Comparison of ENCODE assay signal across 1 cellular context in the genomic region with DNA sequence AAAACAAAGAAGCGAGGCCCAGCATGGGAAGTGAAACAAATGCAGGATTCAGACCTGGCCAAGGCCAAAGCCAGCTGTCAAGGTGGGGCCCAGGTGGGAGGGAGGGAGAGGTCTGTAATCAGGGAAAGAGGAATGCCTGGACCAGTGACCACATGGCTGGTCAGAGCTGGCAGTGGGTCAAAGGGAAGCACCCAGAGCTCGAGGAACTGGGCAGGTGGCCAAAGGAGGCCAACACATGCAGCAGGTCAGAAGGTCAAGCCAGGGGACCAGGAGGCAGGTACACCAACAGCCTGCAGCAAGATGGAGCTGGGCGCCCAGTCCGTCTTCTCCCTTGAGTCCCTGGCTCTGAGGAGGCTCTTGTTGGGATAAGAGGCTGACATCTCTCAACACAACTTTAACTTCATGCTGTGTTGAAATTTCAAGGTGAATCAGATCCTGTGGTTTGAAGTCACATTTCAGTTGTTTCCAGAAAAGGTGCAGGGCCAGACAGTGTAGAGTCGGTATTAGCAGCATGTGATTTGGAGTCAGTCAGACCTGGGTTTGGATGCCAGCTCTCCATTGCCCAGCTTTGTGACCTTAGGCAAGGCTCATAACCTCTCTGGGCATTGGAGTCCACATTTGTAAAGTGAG.
TF ChIP-seq lines count a peak whose summit lies in the region.

No MANE protein-coding gene starts in this region.

TF ChIP-seq in HepG2, 621 proteins besides CTCF, POLR2A, EP300 and RAD21 (continued from another document and continues in another):
- TF ChIP-seq ZNF512B (CRISPR knock-in tag; IDR thresholded peaks at IDR 0.05; ENCODE audit: borderline replicate concordance) = 0 out of 2 replicates have a peak, but pooled peaks have one; percentile 57
- TF ChIP-seq, protein P1, sequence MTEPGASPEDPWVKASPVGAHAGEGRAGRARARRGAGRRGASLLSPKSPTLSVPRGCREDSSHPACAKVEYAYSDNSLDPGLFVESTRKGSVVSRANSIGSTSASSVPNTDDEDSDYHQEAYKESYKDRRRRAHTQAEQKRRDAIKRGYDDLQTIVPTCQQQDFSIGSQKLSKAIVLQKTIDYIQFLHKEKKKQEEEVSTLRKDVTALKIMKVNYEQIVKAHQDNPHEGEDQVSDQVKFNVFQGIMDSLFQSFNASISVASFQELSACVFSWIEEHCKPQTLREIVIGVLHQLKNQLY (CRISPR knock-in tag; IDR thresholded peaks at IDR 0.05) = 0 out of 2 replicates have a peak, but pooled peaks have one; percentile 36
- TF ChIP-seq, protein P2, sequence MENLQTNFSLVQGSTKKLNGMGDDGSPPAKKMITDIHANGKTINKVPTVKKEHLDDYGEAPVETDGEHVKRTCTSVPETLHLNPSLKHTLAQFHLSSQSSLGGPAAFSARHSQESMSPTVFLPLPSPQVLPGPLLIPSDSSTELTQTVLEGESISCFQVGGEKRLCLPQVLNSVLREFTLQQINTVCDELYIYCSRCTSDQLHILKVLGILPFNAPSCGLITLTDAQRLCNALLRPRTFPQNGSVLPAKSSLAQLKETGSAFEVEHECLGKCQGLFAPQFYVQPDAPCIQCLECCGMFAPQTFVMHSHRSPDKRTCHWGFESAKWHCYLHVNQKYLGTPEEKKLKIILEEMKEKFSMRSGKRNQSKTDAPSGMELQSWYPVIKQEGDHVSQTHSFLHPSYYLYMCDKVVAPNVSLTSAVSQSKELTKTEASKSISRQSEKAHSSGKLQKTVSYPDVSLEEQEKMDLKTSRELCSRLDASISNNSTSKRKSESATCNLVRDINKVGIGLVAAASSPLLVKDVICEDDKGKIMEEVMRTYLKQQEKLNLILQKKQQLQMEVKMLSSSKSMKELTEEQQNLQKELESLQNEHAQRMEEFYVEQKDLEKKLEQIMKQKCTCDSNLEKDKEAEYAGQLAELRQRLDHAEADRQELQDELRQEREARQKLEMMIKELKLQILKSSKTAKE (CRISPR knock-in tag; IDR thresholded peaks at IDR 0.05; ENCODE audit: borderline replicate concordance) = peak; percentile 88
- TF ChIP-seq KLF13 (CRISPR knock-in tag; IDR thresholded peaks at IDR 0.05) = no peak
- peak; percentile 92 for TF ChIP-seq TFAP4 (IDR thresholded peaks at IDR 0.05; ENCODE audit: borderline replicate concordance, low read depth)
- peak; percentile 26; the same call in 1 of the 2 replicates for TF ChIP-seq KDM5B (CRISPR knock-in tag; IDR thresholded peaks at IDR 0.05; ENCODE audit: borderline replicate concordance)
- no peak for TF ChIP-seq MAFK (conservative IDR thresholded peaks at IDR 0.05 in 1 of 2, IDR thresholded peaks at IDR 0.05 in 1 of 2; ENCODE audit: low read length in 2 of 2)
- no peak for TF ChIP-seq SETDB1 (CRISPR knock-in tag; IDR thresholded peaks at IDR 0.05; ENCODE audit: borderline replicate concordance)
- TF ChIP-seq ZFX (CRISPR knock-in tag; IDR thresholded peaks at IDR 0.05; ENCODE audit: low read depth) = peak; percentile 30; the same call in 1 of the 2 replicates
- TF ChIP-seq BCL6 (CRISPR knock-in tag; IDR thresholded peaks at IDR 0.05) = peak; percentile 99
- TF ChIP-seq, protein P3, sequence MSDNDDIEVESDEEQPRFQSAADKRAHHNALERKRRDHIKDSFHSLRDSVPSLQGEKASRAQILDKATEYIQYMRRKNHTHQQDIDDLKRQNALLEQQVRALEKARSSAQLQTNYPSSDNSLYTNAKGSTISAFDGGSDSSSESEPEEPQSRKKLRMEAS (IDR thresholded peaks at IDR 0.05) = peak; percentile 84
- TF ChIP-seq SIN3A (IDR thresholded peaks at IDR 0.05; ENCODE audit: borderline replicate concordance, low read depth, low read length) = peak; percentile 52; the same call in 1 of the 2 replicates
- TF ChIP-seq NCOR1 (IDR thresholded peaks at IDR 0.05; ENCODE audit: borderline replicate concordance, low read length) = peak; percentile 52; the same call in 1 of the 2 replicates
- TF ChIP-seq ATF1 (CRISPR knock-in tag; IDR thresholded peaks at IDR 0.05) = no peak
- TF ChIP-seq ZNF644 (CRISPR knock-in tag; IDR thresholded peaks at IDR 0.05; ENCODE audit: low read depth) = peak; percentile 31; the same call in 1 of the 2 replicates
- TF ChIP-seq ZNF75D (CRISPR knock-in tag; IDR thresholded peaks at IDR 0.05; ENCODE audit: borderline replicate concordance) = no peak
- TF ChIP-seq GABPB1 (CRISPR knock-in tag; IDR thresholded peaks at IDR 0.05) = peak; percentile 20; the same call in 1 of the 2 replicates
- TF ChIP-seq, protein P4, sequence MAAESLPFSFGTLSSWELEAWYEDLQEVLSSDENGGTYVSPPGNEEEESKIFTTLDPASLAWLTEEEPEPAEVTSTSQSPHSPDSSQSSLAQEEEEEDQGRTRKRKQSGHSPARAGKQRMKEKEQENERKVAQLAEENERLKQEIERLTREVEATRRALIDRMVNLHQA (CRISPR knock-in tag; IDR thresholded peaks at IDR 0.05) = no peak
- peak; percentile 11; the same call in 1 of the 2 replicates for TF ChIP-seq FOXO1 (CRISPR knock-in tag; IDR thresholded peaks at IDR 0.05)
- no peak for TF ChIP-seq ATF7 (IDR thresholded peaks at IDR 0.05)
- TF ChIP-seq ATF7 (CRISPR knock-in tag; IDR thresholded peaks at IDR 0.05) = no peak
- TF ChIP-seq SIX1 (CRISPR knock-in tag; IDR thresholded peaks at IDR 0.05; ENCODE audit: borderline replicate concordance) = peak; percentile 59; the same call in 1 of the 2 replicates
- peak; percentile 48; the same call in 1 of the 2 replicates for TF ChIP-seq RCOR2 (CRISPR knock-in tag; IDR thresholded peaks at IDR 0.05)
- TF ChIP-seq ZNF780A (CRISPR knock-in tag; IDR thresholded peaks at IDR 0.05) = no peak
- peak; percentile 79 for TF ChIP-seq NFIC (IDR thresholded peaks at IDR 0.05; ENCODE audit: low read length)
- TF ChIP-seq PLRG1 (conservative IDR thresholded peaks at IDR 0.05) = no peak
- TF ChIP-seq ZNF678 (CRISPR knock-in tag; IDR thresholded peaks at IDR 0.05) = no peak
- TF ChIP-seq, protein P5, sequence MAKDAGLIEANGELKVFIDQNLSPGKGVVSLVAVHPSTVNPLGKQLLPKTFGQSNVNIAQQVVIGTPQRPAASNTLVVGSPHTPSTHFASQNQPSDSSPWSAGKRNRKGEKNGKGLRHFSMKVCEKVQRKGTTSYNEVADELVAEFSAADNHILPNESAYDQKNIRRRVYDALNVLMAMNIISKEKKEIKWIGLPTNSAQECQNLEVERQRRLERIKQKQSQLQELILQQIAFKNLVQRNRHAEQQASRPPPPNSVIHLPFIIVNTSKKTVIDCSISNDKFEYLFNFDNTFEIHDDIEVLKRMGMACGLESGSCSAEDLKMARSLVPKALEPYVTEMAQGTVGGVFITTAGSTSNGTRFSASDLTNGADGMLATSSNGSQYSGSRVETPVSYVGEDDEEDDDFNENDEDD (CRISPR knock-in tag; IDR thresholded peaks at IDR 0.05; ENCODE audit: borderline replicate concordance) = peak; percentile 34; the same call in 1 of the 2 replicates
- no peak for TF ChIP-seq ZNF879 (CRISPR knock-in tag; IDR thresholded peaks at IDR 0.05)
- TF ChIP-seq, protein P6, sequence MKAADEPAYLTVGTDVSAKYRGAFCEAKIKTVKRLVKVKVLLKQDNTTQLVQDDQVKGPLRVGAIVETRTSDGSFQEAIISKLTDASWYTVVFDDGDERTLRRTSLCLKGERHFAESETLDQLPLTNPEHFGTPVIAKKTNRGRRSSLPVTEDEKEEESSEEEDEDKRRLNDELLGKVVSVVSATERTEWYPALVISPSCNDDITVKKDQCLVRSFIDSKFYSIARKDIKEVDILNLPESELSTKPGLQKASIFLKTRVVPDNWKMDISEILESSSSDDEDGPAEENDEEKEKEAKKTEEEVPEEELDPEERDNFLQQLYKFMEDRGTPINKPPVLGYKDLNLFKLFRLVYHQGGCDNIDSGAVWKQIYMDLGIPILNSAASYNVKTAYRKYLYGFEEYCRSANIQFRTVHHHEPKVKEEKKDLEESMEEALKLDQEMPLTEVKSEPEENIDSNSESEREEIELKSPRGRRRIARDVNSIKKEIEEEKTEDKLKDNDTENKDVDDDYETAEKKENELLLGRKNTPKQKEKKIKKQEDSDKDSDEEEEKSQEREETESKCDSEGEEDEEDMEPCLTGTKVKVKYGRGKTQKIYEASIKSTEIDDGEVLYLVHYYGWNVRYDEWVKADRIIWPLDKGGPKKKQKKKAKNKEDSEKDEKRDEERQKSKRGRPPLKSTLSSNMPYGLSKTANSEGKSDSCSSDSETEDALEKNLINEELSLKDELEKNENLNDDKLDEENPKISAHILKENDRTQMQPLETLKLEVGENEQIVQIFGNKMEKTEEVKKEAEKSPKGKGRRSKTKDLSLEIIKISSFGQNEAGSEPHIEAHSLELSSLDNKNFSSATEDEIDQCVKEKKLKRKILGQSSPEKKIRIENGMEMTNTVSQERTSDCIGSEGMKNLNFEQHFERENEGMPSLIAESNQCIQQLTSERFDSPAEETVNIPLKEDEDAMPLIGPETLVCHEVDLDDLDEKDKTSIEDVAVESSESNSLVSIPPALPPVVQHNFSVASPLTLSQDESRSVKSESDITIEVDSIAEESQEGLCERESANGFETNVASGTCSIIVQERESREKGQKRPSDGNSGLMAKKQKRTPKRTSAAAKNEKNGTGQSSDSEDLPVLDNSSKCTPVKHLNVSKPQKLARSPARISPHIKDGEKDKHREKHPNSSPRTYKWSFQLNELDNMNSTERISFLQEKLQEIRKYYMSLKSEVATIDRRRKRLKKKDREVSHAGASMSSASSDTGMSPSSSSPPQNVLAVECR (CRISPR knock-in tag; IDR thresholded peaks at IDR 0.05; ENCODE audit: borderline replicate concordance) = peak; percentile 49; the same call in 1 of the 2 replicates
- peak; percentile 69 for TF ChIP-seq BHLHE40 (IDR thresholded peaks at IDR 0.05; ENCODE audit: low read length)
- peak; percentile 88 for TF ChIP-seq SKI (IDR thresholded peaks at IDR 0.05; ENCODE audit: partially characterized antibody)
- 0 out of 2 replicates have a peak, but pooled peaks have one; percentile 45 for TF ChIP-seq HNRNPL (IDR thresholded peaks at IDR 0.05; ENCODE audit: low read depth, low read length)
- no peak for TF ChIP-seq ZKSCAN8 (CRISPR knock-in tag; IDR thresholded peaks at IDR 0.05; ENCODE audit: borderline replicate concordance)
- no peak for TF ChIP-seq EHMT2 (IDR thresholded peaks at IDR 0.05; ENCODE audit: borderline replicate concordance, low read depth, low read length)
- TF ChIP-seq MEIS2 (CRISPR knock-in tag; IDR thresholded peaks at IDR 0.05) = peak; percentile 43; the same call in 1 of the 2 replicates
- TF ChIP-seq ZNF761 (CRISPR knock-in tag; conservative IDR thresholded peaks at IDR 0.05) = no peak
- TF ChIP-seq ZFP36 (IDR thresholded peaks at IDR 0.05; ENCODE audit: borderline replicate concordance, low read depth, low read length, partially characterized antibody) = no peak
- no peak for TF ChIP-seq KLF15 (CRISPR knock-in tag; IDR thresholded peaks at IDR 0.05; ENCODE audit: borderline replicate concordance)
- no peak for TF ChIP-seq FOXM1 (CRISPR knock-in tag; IDR thresholded peaks at IDR 0.05)
- TF ChIP-seq ZNF331 (CRISPR knock-in tag; IDR thresholded peaks at IDR 0.05) = no peak
- 0 out of 2 replicates have a peak, but pooled peaks have one; percentile 62 for TF ChIP-seq ZBTB34 (CRISPR knock-in tag; IDR thresholded peaks at IDR 0.05)
- TF ChIP-seq PAXIP1 (CRISPR knock-in tag; conservative IDR thresholded peaks at IDR 0.05) = peak; percentile 69
